18 cellular contexts compared by ENCODE assay signal in genomic region chr21:45489480-45489982, GRCh38. TPM values are rescaled to one million over a fixed set of nuclear protein-coding genes. Genes with fewer than 3 reads are reported as not detected.
DNase-seq lines count a peak whose midpoint lies in the region; ATAC-seq and TF ChIP-seq lines count a peak whose summit lies in the region.
"Had no signal": no experiment of that assay in that cellular context is flagged by ENCODE, and none has a peak within 500 bp of the region (broad histone marks: within the 10 kb centered on the region; RNA-seq: fewer than 3 reads in every experiment).

No MANE protein-coding gene starts in this region.

- H3F3A ChIP-seq in GM23338 (replicated peaks; ENCODE audit: low read depth): peaks cover 3% of the 10 kb centered on the region; the same call in 1 of the 2 replicates

- no peaks in the 10 kb centered on the region; the same call in none of the 2 replicates for H4K20me1 ChIP-seq in GM23338 (replicated peaks; ENCODE audit: insufficient read depth)

- no peaks in the 10 kb centered on the region; the same call in 1 of the 2 replicates for H3K36me3 ChIP-seq in GM23338 (ENCODE audit: insufficient read depth)
- H3K36me3 ChIP-seq in mesendoderm (ENCODE audit: control insufficient read depth, insufficient read depth, low read length): peaks cover under 1% of the 10 kb centered on the region
- peaks cover 0 to 62% (median 0%) of the 10 kb centered on the region in 3 donors for H3K36me3 ChIP-seq in tibial nerve
- H3K36me3 ChIP-seq: SJCRH30 had no signal

- H2AFZ ChIP-seq in GM23338: no peak overlapping the region

- H3K56ac ChIP-seq in mesendoderm (ENCODE audit: low read length): no peak overlapping the region

- WGBS in mesendoderm (ENCODE audit: extremely low coverage, insufficient coverage, low lambda C conversion rate): no CpG with 5 or more reads among the region's 21 CpGs
- 68 to 70% methylated on average over 19 to 21 of the region's 21 CpGs for WGBS in tibial nerve, 2 donors

- H3K4me2 ChIP-seq in GM23338: peak overlapping the region; percentile 38; the same call in 1 of the 2 replicates
- H3K4me2 ChIP-seq in mesendoderm (ENCODE audit: low read length): no peak overlapping the region

- no peak for DNase-seq in GM23338 (ENCODE audit: low spot score)
- no peak for DNase-seq in HL-60 (ENCODE audit: low read depth in 1 of 2, low spot score in 1 of 2)
- peak; percentile 29 for DNase-seq in WTC11 (ENCODE audit: low spot score)
- no peak for DNase-seq in mesendoderm
- DNase-seq in NCI-H226: no peak
- no peak for DNase-seq in tibial nerve (ENCODE audit: low spot score in 2 of 2)
- DNase-seq in medulla oblongata (ENCODE audit: extremely low spot score): no peak
- DNase-seq: Caco-2; CD4-positive, alpha-beta memory T cell; DMS 273 treated with DMSO at 0.1 percent for 48 hours; DMS79 treated with DMSO at 0.1 percent for 48 hours; Kasumi-1; NCI-H1930; NCI-H524 treated with DMSO at 0.1 percent for 48 hours; SJCRH30; T-cell had no signal

- peaks cover 6% of the 10 kb centered on the region for H3K27me3 Mint-ChIP-seq in GM23338 (ENCODE audit: insufficient read depth, low read depth, poor library complexity)
- H3K27me3 Mint-ChIP-seq in WTC11 (ENCODE audit: low read depth): no peaks in the 10 kb centered on the region
- H3K27me3 Mint-ChIP-seq: CD4-positive, alpha-beta memory T cell; IgD-negative memory B cell; T-cell had no signal

- no peak for TF ChIP-seq EP300 in tibial nerve (IDR thresholded peaks at IDR 0.05)

- no peak overlapping the region for H4K5ac ChIP-seq in mesendoderm (ENCODE audit: low read length)

- TF ChIP-seq CTCF in GM23338 (conservative IDR thresholded peaks at IDR 0.05; ENCODE audit: low read depth in 2 of 2) (no peak), HL-60 (IDR thresholded peaks at IDR 0.05; ENCODE audit: insufficient read depth, low read length) (no peak), WTC11 (IDR thresholded peaks at IDR 0.05) (no peak), tibial nerve (IDR thresholded peaks at IDR 0.05) (no peak)

- H3K4me3 ChIP-seq in GM23338: no peak overlapping the region
- no peak overlapping the region for H3K4me3 ChIP-seq in HL-60 (replicated peaks; ENCODE audit: insufficient read depth, low read length)
- H3K4me3 ChIP-seq in mesendoderm (ENCODE audit: low read length): no peak overlapping the region
- no peak overlapping the region for H3K4me3 ChIP-seq in tibial nerve
- H3K4me3 ChIP-seq: SJCRH30 had no signal

- H3K4ac ChIP-seq in mesendoderm (ENCODE audit: low read depth, low read length): no peak overlapping the region

- H2BK5ac ChIP-seq in mesendoderm (ENCODE audit: low read length): no peak overlapping the region

- H3K27ac Mint-ChIP-seq in GM23338 (no peak overlapping the region), WTC11 (no peak overlapping the region)
- H3K27ac Mint-ChIP-seq: CD4-positive, alpha-beta memory T cell; IgD-negative memory B cell; T-cell had no signal

- H3K79me1 ChIP-seq in mesendoderm (ENCODE audit: low read length): no peaks in the 10 kb centered on the region

- H4K8ac ChIP-seq in mesendoderm (ENCODE audit: low read depth, low read length): no peak overlapping the region

- H2AK5ac ChIP-seq in mesendoderm (ENCODE audit: low read length): no peak overlapping the region

- H3K18ac ChIP-seq in mesendoderm (ENCODE audit: low read length): peak overlapping the region; percentile 6

- peak; percentile 18 for ATAC-seq in GM23338
- ATAC-seq in WTC11: no peak
- ATAC-seq in HG02610 (IDR thresholded peaks at IDR 0.05; ENCODE audit: unreplicated experiment): no peak
- ATAC-seq: T-cell had no signal

- no peaks in the 10 kb centered on the region for H3K9me3 ChIP-seq in tibial nerve
- H3K9me3 ChIP-seq: Caco-2, SJCRH30 had no signal

- no peak overlapping the region for H2BK15ac ChIP-seq in mesendoderm (replicated peaks; ENCODE audit: low read depth)

- H3K79me2 ChIP-seq in GM23338 (replicated peaks; ENCODE audit: insufficient read depth) (no peaks in the 10 kb centered on the region), mesendoderm (ENCODE audit: control insufficient read depth, insufficient read depth, low read length) (no peaks in the 10 kb centered on the region)

- H3K36me3 Mint-ChIP-seq in GM23338 (ENCODE audit: low read depth) (peaks cover 29% of the 10 kb centered on the region), WTC11 (peaks cover 10% of the 10 kb centered on the region)
- H3K36me3 Mint-ChIP-seq: CD4-positive, alpha-beta memory T cell; IgD-negative memory B cell had no signal

- H3K4me1 ChIP-seq in GM23338 (ENCODE audit: insufficient read depth): peaks cover 10% of the 10 kb centered on the region
- H3K4me1 ChIP-seq in mesendoderm (ENCODE audit: control insufficient read depth, low read depth, low read length): no peaks in the 10 kb centered on the region
- H3K4me1 ChIP-seq in tibial nerve: no peaks in the 10 kb centered on the region
- H3K4me1 ChIP-seq: Caco-2 had no signal

- H3K9me2 ChIP-seq in GM23338 (ENCODE audit: insufficient read depth): no peaks in the 10 kb centered on the region

- H3K23ac ChIP-seq in mesendoderm (ENCODE audit: low read length): no peak overlapping the region

- 0 out of 2 replicates have a peak overlapping the region, but pooled peaks have one; percentile 26 for H3K27ac ChIP-seq in GM23338 (ENCODE audit: low read depth)
- H3K27ac ChIP-seq in HL-60 (replicated peaks): 0 out of 2 replicates have a peak overlapping the region, but pooled peaks have one; percentile 1
- H3K27ac ChIP-seq in mesendoderm (ENCODE audit: low read depth, low read length): no peak overlapping the region
- no peak overlapping the region for H3K27ac ChIP-seq in tibial nerve
- H3K27ac ChIP-seq: SJCRH30 had no signal

- CTCF ChIA-PET in WTC11 (lab: Charles Lee): no interaction called here

- TF ChIP-seq POLR2A in tibial nerve (IDR thresholded peaks at IDR 0.05): no peak

- H3K9ac ChIP-seq in mesendoderm (ENCODE audit: low read length): no peak overlapping the region

- H3K9me3 Mint-ChIP-seq in GM23338: no peaks in the 10 kb centered on the region
- peaks cover under 1% of the 10 kb centered on the region for H3K9me3 Mint-ChIP-seq in WTC11
- H3K9me3 Mint-ChIP-seq: CD4-positive, alpha-beta memory T cell; IgD-negative memory B cell had no signal

- POLR2A ChIA-PET in WTC11 (lab: Charles Lee): no interaction called here

- H3K27me3 ChIP-seq in GM23338 (ENCODE audit: insufficient read depth) (no peaks in the 10 kb centered on the region), HL-60 (ENCODE audit: insufficient read depth, poor library complexity, severe bottlenecking) (no peaks in the 10 kb centered on the region), mesendoderm (ENCODE audit: insufficient read depth, low read length, poor library complexity) (no peaks in the 10 kb centered on the region), tibial nerve (no peaks in the 10 kb centered on the region)
- H3K27me3 ChIP-seq: SJCRH30 had no signal

- no peak overlapping the region for H2BK120ac ChIP-seq in mesendoderm (ENCODE audit: low read depth, low read length)

- peaks cover 21% of the 10 kb centered on the region for H3K4me1 Mint-ChIP-seq in GM23338
- H3K4me1 Mint-ChIP-seq in WTC11: peaks cover 22% of the 10 kb centered on the region

- H3K4me3 Mint-ChIP-seq in GM23338: no peak overlapping the region
- no peak overlapping the region for H3K4me3 Mint-ChIP-seq in WTC11
- H3K4me3 Mint-ChIP-seq: CD4-positive, alpha-beta memory T cell; IgD-negative memory B cell; T-cell had no signal

TF ChIP-seq in GM23338, 12 proteins besides CTCF, POLR2A, EP300 and RAD21 (continues in another document):
- TF ChIP-seq EZH2 (IDR thresholded peaks at IDR 0.05; ENCODE audit: low read depth, unreplicated experiment): no peak

TF ChIP-seq in WTC11, 78 proteins besides CTCF, POLR2A, EP300 and RAD21:
- TF ChIP-seq ZNF532 (CRISPR knock-in tag; IDR thresholded peaks at IDR 0.05; ENCODE audit: borderline replicate concordance) (no peak), ZNF423 (CRISPR knock-in tag; IDR thresholded peaks at IDR 0.05) (peak; percentile 57; the same call in 1 of the 2 replicates), JAZF1 (CRISPR knock-in tag; IDR thresholded peaks at IDR 0.05) (no peak)

RNA-seq across cellular contexts. Expression of gene SLC19A1, which starts 52.7 kb away (rescaled TPM):
- total RNA-seq in GM23338 (2014; rRNA removed; shearing (Covaris generic)): 25.9 and 33.0 TPM in 2 replicates
- 31.2 and 37.4 TPM in 2 replicates for polyA plus RNA-seq in GM23338 (2016; fragmentation: Nextera tagmentation; extraction: Ambion mirVana)
- 27.7 to 29.8 TPM (median 28.3 TPM) in 3 replicates for total RNA-seq in WTC11 (2021)
- 26.2 TPM for polyA plus RNA-seq in mesendoderm (2013, experiment 1 of 2)
- polyA plus RNA-seq in mesendoderm (2013, experiment 2 of 2): 27.0 TPM
- 10 to 100 TPM in 3 of 4 donors, 1 to 10 TPM in 1; 3.3 to 27.9 (median 11.4) TPM for total RNA-seq in tibial nerve

Comparison
In these comparisons a context has a peak if more than half of its experiments do, and no peak if none do; other contexts are left out.
1. H3K27ac ChIP-seq: peak in GM23338 (single experiment) and HL-60 (single experiment); none in mesendoderm (single experiment) and tibial nerve (0 of 4).